1 cellular context compared by ENCODE assay signal in genomic region chr2:15979051-15979758, GRCh38.
TF ChIP-seq lines count a peak whose summit lies in the region.

No MANE protein-coding gene starts in this region.

TF ChIP-seq in H1, 55 proteins besides CTCF, POLR2A, EP300 and RAD21:
- TF ChIP-seq BRCA1 (IDR thresholded peaks at IDR 0.05; ENCODE audit: low read depth, low read length) (no peak), CTBP2 (IDR thresholded peaks at IDR 0.05; ENCODE audit: borderline replicate concordance, insufficient read depth, insufficient read length, low read length) (no peak), SRF (IDR thresholded peaks at IDR 0.05; ENCODE audit: low read depth, low read length) (no peak), HDAC6 (IDR thresholded peaks at IDR 0.05; ENCODE audit: low read depth, low read length) (no peak), USF2 (IDR thresholded peaks at IDR 0.05; ENCODE audit: low read length) (no peak)
